Comparison of ENCODE assay signal across 8 cellular contexts in the genomic region with DNA sequence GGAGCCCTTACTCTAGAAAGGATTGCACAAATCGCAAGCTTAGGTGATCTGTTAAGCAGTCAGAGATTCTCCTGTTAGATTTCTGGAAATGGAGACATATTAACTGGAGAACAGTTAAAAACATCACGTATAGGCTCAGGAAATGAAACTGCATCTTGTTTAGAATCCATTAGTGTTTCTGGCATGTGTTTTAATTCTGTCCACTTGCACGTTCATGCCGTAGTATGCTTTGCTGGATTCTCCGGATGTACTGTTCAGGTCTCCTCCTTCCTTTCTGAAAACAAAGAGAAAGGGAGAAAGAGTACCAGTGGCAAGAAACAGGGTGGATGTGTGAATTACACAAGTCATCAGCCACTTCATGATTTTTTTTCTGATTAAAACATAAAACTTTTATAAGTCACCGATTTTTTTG. TPM values are rescaled to one million over a fixed set of nuclear protein-coding genes. Genes with fewer than 3 reads are reported as not detected.
DNase-seq lines count a peak whose midpoint lies in the region; ATAC-seq and TF ChIP-seq lines count a peak whose summit lies in the region.

No MANE protein-coding gene starts in this region.

- peaks cover 2% of the 10 kb centered on the region for H3K4me1 ChIP-seq in ovary (ENCODE audit: insufficient read depth)

- H3K27ac Mint-ChIP-seq in activated CD4-positive, alpha-beta T cell treated with anti-CD3 and anti-CD28 coated beads for 36 hours: peak overlapping the region; percentile 73

- no peak for DNase-seq in activated CD4-positive, alpha-beta T cell treated with anti-CD3 and anti-CD28 coated beads for 36 hours
- DNase-seq in activated CD4-positive, alpha-beta T cell treated with anti-CD3 and anti-CD28 coated beads for 48 hours: no peak
- peak; percentile 49 for DNase-seq in RKO (ENCODE audit: low spot score)
- no peak for DNase-seq in epithelial cell of prostate (ENCODE audit: low read depth, low spot score)
- no peak for DNase-seq in ovary
- no peak for DNase-seq in stimulated activated CD4-positive, alpha-beta T cell treated with anti-CD3 and anti-CD28 coated beads, Interleukin-1b, Interleukin-23, amount 100 ng/mL, for 48 hours

- no peak for TF ChIP-seq POLR2A in ovary (IDR thresholded peaks at IDR 0.05)

- POLR2A ChIA-PET in activated CD4-positive, alpha-beta T cell treated with anti-CD3 and anti-CD28 coated beads for 36 hours (lab: Charles Lee): interaction anchor here (0.6 kb wide), 1 partner anchor 166 kb away, joined by 3 read pairs; no protein-coding TSS in a partner anchor

- CTCF ChIA-PET in activated CD4-positive, alpha-beta T cell treated with anti-CD3 and anti-CD28 coated beads for 36 hours (lab: Charles Lee): interaction anchor here (0.9 to 4.4 kb wide), 15 partner anchors 8 to 1588 kb away, joined by 3 to 38 read pairs (median 4); no protein-coding TSS in a partner anchor

- peak overlapping the region; percentile 44 for H3K4me3 ChIP-seq in ovary

- H3K36me3 ChIP-seq in ovary: no peaks in the 10 kb centered on the region

- H3K27me3 ChIP-seq in ovary: no peaks in the 10 kb centered on the region

- peak overlapping the region; percentile 76 for H3K4me3 Mint-ChIP-seq in activated CD4-positive, alpha-beta T cell treated with anti-CD3 and anti-CD28 coated beads for 36 hours

- peak overlapping the region; percentile 82 for H3K27ac ChIP-seq in epithelial cell of prostate
- peak overlapping the region; percentile 26 to 73 for H3K27ac ChIP-seq in ovary

- peaks cover 39% of the 10 kb centered on the region for H3K27me3 Mint-ChIP-seq in activated CD4-positive, alpha-beta T cell treated with anti-CD3 and anti-CD28 coated beads for 36 hours

- WGBS in ovary, 3 donors: 0% methylated on average over 6 of the region's 6 CpGs

- TF ChIP-seq CTCF in ovary (IDR thresholded peaks at IDR 0.05): no peak

- no peak for ATAC-seq in activated CD4-positive, alpha-beta T cell treated with anti-CD3 and anti-CD28 coated beads for 36 hours
- ATAC-seq in HG03342 (IDR thresholded peaks at IDR 0.05; ENCODE audit: unreplicated experiment): no peak
- no peak for ATAC-seq in GM18517 (IDR thresholded peaks at IDR 0.05; ENCODE audit: unreplicated experiment)

- no peaks in the 10 kb centered on the region for H3K9me3 ChIP-seq in ovary

- H3K9me3 Mint-ChIP-seq in activated CD4-positive, alpha-beta T cell treated with anti-CD3 and anti-CD28 coated beads for 36 hours (ENCODE audit: low read depth): no peaks in the 10 kb centered on the region

- peaks cover 2% of the 10 kb centered on the region for H3K36me3 Mint-ChIP-seq in activated CD4-positive, alpha-beta T cell treated with anti-CD3 and anti-CD28 coated beads for 36 hours (ENCODE audit: low read depth)

- TF ChIP-seq EP300 in ovary (IDR thresholded peaks at IDR 0.05): no peak

- intact Hi-C loops in activated CD4-positive, alpha-beta T cell treated with anti-CD3 and anti-CD28 coated beads for 36 hours (cut with DNase I, micrococcal nuclease): loop anchor here (1.0 to 5.0 kb wide), 5 partner anchors 262 to 1894 kb away; a partner anchor contains a TSS
- intact Hi-C loops in ovary (cut with DNase I): loop anchor here in 1 of 4 donors (5.0 kb wide), 1 partner anchor 156 kb away; a partner anchor contains a TSS

- peaks cover 52% of the 10 kb centered on the region for H3K4me1 Mint-ChIP-seq in activated CD4-positive, alpha-beta T cell treated with anti-CD3 and anti-CD28 coated beads for 36 hours

RNA-seq across cellular contexts. Expression of a gene that starts 2.5 kb away (rescaled TPM):
- 1 to 10 TPM; 2.8 to 2.9 TPM for total RNA-seq in activated CD4-positive, alpha-beta T cell treated with anti-CD3 and anti-CD28 coated beads for 36 hours
- total RNA-seq in ovary: 10 to 100 TPM; 17.3 to 40.3 (median 26.4) TPM
- 10 to 100 TPM; 14.5 to 28.3 TPM for polyA plus RNA-seq in ovary

Comparison
In these comparisons a context has a peak if more than half of its experiments do, and no peak if none do; other contexts are left out.
1. RNA of a gene that starts 2.5 kb away (total RNA-seq): 17.3 to 40.3 TPM in ovary; 2.8 to 2.9 TPM in activated CD4-positive, alpha-beta T cell treated with anti-CD3 and anti-CD28 coated beads for 36 hours; every median in the first group is over 4 times any median in the second.